1 cellular context compared by ENCODE assay signal in the genomic region with DNA sequence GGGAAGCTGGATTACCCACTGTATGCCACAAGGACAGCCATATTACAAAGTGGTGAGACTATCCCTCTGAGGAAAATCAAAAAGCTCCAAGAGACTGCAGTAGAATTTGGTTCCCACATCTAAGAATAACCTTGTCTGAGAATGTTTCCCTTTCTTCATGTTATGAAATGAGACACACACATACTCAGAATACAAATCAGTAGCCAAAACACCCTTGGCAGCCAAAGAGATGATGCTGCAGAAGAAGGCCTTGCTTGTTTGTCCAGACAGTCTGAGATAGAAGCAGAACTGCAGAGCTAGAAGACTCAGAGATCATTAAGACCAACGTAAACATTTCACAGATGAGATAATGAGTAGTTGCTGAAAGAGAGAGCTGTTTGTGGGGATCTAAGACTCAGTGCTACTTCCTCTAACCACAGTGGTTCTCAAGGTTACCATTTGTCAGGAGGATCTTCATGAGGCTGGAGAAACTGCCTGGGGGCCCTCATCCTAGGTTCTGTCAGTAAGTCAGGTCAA.
TF ChIP-seq lines count a peak whose summit lies in the region.

No MANE protein-coding gene starts in this region.

TF ChIP-seq in GM12878, 131 proteins besides CTCF, POLR2A, EP300 and RAD21 (continued from another document):
- peak; percentile 42 for TF ChIP-seq MEF2B (IDR thresholded peaks at IDR 0.05; ENCODE audit: partially characterized antibody, poor library complexity, severe bottlenecking)
- no peak for TF ChIP-seq NRF1 (conservative IDR thresholded peaks at IDR 0.05; ENCODE audit: low read depth, low read length)
- 0 out of 2 replicates have a peak, but pooled peaks have one; percentile 6 for TF ChIP-seq SPI1 (IDR thresholded peaks at IDR 0.05; ENCODE audit: borderline replicate concordance, insufficient read depth, low read depth, low read length)
- no peak for TF ChIP-seq STAT3 (IDR thresholded peaks at IDR 0.05; ENCODE audit: low read depth, low read length)
- peak; percentile 59 for TF ChIP-seq RUNX3 (IDR thresholded peaks at IDR 0.05; ENCODE audit: low read length)
- no peak for TF ChIP-seq TCF12 (IDR thresholded peaks at IDR 0.05; ENCODE audit: low read depth, low read length)
- TF ChIP-seq MTA2 (IDR thresholded peaks at IDR 0.05; ENCODE audit: low read depth) = peak; percentile 58; the same call in 1 of the 2 replicates
- no peak for TF ChIP-seq ZNF622 (IDR thresholded peaks at IDR 0.05)
